Comparison of ENCODE assay signal across 1 cellular context in genomic region chr16:12260647-12261262, GRCh38.
TF ChIP-seq lines count a peak whose summit lies in the region.

No MANE protein-coding gene starts in this region.

TF ChIP-seq in HepG2, 621 proteins besides CTCF, POLR2A, EP300 and RAD21 (continued from another document and continues in another):
- TF ChIP-seq SP5 (CRISPR knock-in tag; IDR thresholded peaks at IDR 0.05; ENCODE audit: borderline replicate concordance, low read depth) (no peak), SRSF9 (IDR thresholded peaks at IDR 0.05; ENCODE audit: borderline replicate concordance, insufficient read depth, low read depth, low read length, poor library complexity, severe bottlenecking) (no peak), TFDP2 (CRISPR knock-in tag; IDR thresholded peaks at IDR 0.05) (no peak), ZNF841 (CRISPR knock-in tag; IDR thresholded peaks at IDR 0.05; ENCODE audit: borderline replicate concordance) (no peak), ZNF207 (IDR thresholded peaks at IDR 0.05; ENCODE audit: borderline replicate concordance) (no peak), MAFF (IDR thresholded peaks at IDR 0.05; ENCODE audit: low read depth, low read length) (peak; percentile 43; the same call in 1 of the 2 replicates), ZMAT3 (CRISPR knock-in tag; conservative IDR thresholded peaks at IDR 0.05) (no peak), TARDBP (CRISPR knock-in tag; IDR thresholded peaks at IDR 0.05) (peak; percentile 77; the same call in 1 of the 2 replicates), FOXJ3 (CRISPR knock-in tag; IDR thresholded peaks at IDR 0.05; ENCODE audit: borderline replicate concordance) (no peak), USF2 (IDR thresholded peaks at IDR 0.05; ENCODE audit: low read depth, low read length) (no peak; the same call in 1 of the 2 replicates), USF2 (CRISPR knock-in tag; IDR thresholded peaks at IDR 0.05; ENCODE audit: borderline replicate concordance) (peak; percentile 66), ZNF350 (CRISPR knock-in tag; IDR thresholded peaks at IDR 0.05; ENCODE audit: borderline replicate concordance, low read depth) (peak; percentile 56; the same call in 1 of the 2 replicates), SIX4 (CRISPR knock-in tag; IDR thresholded peaks at IDR 0.05) (no peak), PHF20 (CRISPR knock-in tag; IDR thresholded peaks at IDR 0.05) (no peak), ZNF253 (CRISPR knock-in tag; IDR thresholded peaks at IDR 0.05; ENCODE audit: borderline replicate concordance) (no peak), MXD4 (CRISPR knock-in tag; IDR thresholded peaks at IDR 0.05) (0 out of 2 replicates have a peak, but pooled peaks have one; percentile 47), ZKSCAN5 (CRISPR knock-in tag; IDR thresholded peaks at IDR 0.05) (no peak), NR3C1 (CRISPR knock-in tag; IDR thresholded peaks at IDR 0.05) (no peak), ZNF75D (CRISPR knock-in tag; IDR thresholded peaks at IDR 0.05; ENCODE audit: borderline replicate concordance) (no peak), JUND (CRISPR knock-in tag; IDR thresholded peaks at IDR 0.05) (no peak), TBP (CRISPR knock-in tag; IDR thresholded peaks at IDR 0.05) (no peak), GMEB2 (CRISPR knock-in tag; IDR thresholded peaks at IDR 0.05; ENCODE audit: low read depth) (no peak), ATF1 (CRISPR knock-in tag; IDR thresholded peaks at IDR 0.05) (no peak), NR0B2 (CRISPR knock-in tag; IDR thresholded peaks at IDR 0.05) (peak; percentile 82), SMAD9 (CRISPR knock-in tag; IDR thresholded peaks at IDR 0.05) (no peak), ZNF782 (CRISPR knock-in tag; IDR thresholded peaks at IDR 0.05; ENCODE audit: borderline replicate concordance) (no peak), ZNF407 (CRISPR knock-in tag; IDR thresholded peaks at IDR 0.05; ENCODE audit: not compliant biosample characterization) (no peak), HCFC1 (IDR thresholded peaks at IDR 0.05; ENCODE audit: low read depth, low read length) (no peak), ATF3 (CRISPR knock-in tag; IDR thresholded peaks at IDR 0.05) (no peak), ADNP (CRISPR knock-in tag; IDR thresholded peaks at IDR 0.05) (no peak; the same call in 1 of the 2 replicates), FOXO4 (CRISPR knock-in tag; conservative IDR thresholded peaks at IDR 0.05) (no peak), FOXM1 (CRISPR knock-in tag; IDR thresholded peaks at IDR 0.05) (no peak), SOX13 (IDR thresholded peaks at IDR 0.05) (no peak), SOX13 (CRISPR knock-in tag; conservative IDR thresholded peaks at IDR 0.05 in 1 of 2, IDR thresholded peaks at IDR 0.05 in 1 of 2) (peak in 1 of 2 experiments; percentile 25; a peak in 1 of 4 replicates), NRL (CRISPR knock-in tag; IDR thresholded peaks at IDR 0.05; ENCODE audit: borderline replicate concordance) (peak; percentile 91), SNAPC4 (CRISPR knock-in tag; IDR thresholded peaks at IDR 0.05) (no peak), IRF1 (CRISPR knock-in tag; IDR thresholded peaks at IDR 0.05; ENCODE audit: low read depth) (no peak), SP2 (CRISPR knock-in tag; IDR thresholded peaks at IDR 0.05) (no peak), NR2C2 (CRISPR knock-in tag; IDR thresholded peaks at IDR 0.05; ENCODE audit: borderline replicate concordance) (peak; percentile 47; the same call in 1 of the 2 replicates), KLF13 (CRISPR knock-in tag; IDR thresholded peaks at IDR 0.05) (no peak), TOE1 (CRISPR knock-in tag; IDR thresholded peaks at IDR 0.05) (no peak), MYNN (CRISPR knock-in tag; IDR thresholded peaks at IDR 0.05; ENCODE audit: low read depth) (no peak)
